In the genomic region with DNA sequence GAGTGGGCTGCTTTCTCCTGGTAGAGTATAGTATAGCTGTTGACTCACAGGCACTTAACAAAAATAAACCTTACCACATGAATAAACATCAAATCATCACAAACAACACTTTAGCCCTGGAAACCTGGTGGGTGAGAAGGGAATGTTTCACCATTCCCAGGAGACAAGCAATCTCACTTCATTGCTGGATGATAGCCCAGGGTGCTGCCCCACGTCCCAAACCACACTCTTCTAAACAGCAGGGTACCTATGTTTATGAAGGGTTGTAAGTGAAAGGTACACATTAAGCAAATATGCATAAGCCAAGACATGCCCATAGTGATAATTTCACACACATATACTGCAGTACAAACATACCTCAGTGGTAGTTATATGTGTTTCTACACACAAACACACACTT, we compare ENCODE assay signal across 19 cellular contexts.
DNase-seq lines count a peak whose midpoint lies in the region; ATAC-seq, FAIRE-seq and TF ChIP-seq lines count a peak whose summit lies in the region.
"Had no signal": no experiment of that assay in that cellular context is flagged by ENCODE, and none has a peak within 500 bp of the region (broad histone marks: within the 10 kb centered on the region; RNA-seq: fewer than 3 reads in every experiment).

No MANE protein-coding gene starts in this region.

- no peaks in the 10 kb centered on the region for H3K27me3 ChIP-seq in bronchial epithelial cell (ENCODE audit: control insufficient read depth, insufficient read depth, low read length)

- no peak for TF ChIP-seq CTCF in bronchial epithelial cell (IDR thresholded peaks at IDR 0.05; ENCODE audit: insufficient read depth, low read length, severe bottlenecking)

- ATAC-seq in sciatic nerve: no peak
- ATAC-seq: PC-3 had no signal

- intact Hi-C loops in sciatic nerve (cut with DNase I): no loop called here

- FAIRE-seq in bronchial epithelial cell (lab: Jason Lieb, UNC): peak; percentile 72
- FAIRE-seq: H1 had no signal

- no peaks in the 10 kb centered on the region for H3K36me3 ChIP-seq in bronchial epithelial cell (ENCODE audit: control insufficient read depth, insufficient read depth, low read length)

- DNase-seq in NCI-H2171 treated with DMSO at 0.1 percent for 48 hours (lab: John Stamatoyannopoulos, UW): peak; percentile 13
- no peak for DNase-seq in NCI-H2171 (lab: John Stamatoyannopoulos, UW)
- DNase-seq in M059J (ENCODE audit: low read depth): peak; percentile 42
- peak; percentile 89 for DNase-seq in bronchial epithelial cell (ENCODE audit: low read depth)
- DNase-seq in mesenteric fat pad (ENCODE audit: low spot score): no peak
- no peak for DNase-seq in sciatic nerve (ENCODE audit: low spot score)
- DNase-seq in NCI-H524 treated with DMSO at 0.1 percent for 48 hours (lab: John Stamatoyannopoulos, UW): no peak
- DNase-seq: DMS 273 treated with DMSO at 0.1 percent for 48 hours, GF-D8, NCI-H1694, NCI-H2081, NCI-H2227 treated with DMSO at 0.1 percent for 48 hours, NCI-H524, PC-3, RPMI8226, SHP77 treated with DMSO at 0.1 percent for 48 hours, T-helper 2 cell had no signal

- no peak overlapping the region for H3K4me3 ChIP-seq in bronchial epithelial cell (ENCODE audit: low read depth, low read length)
- H3K4me3 ChIP-seq: SK-N-MC had no signal

Comparison
In these comparisons a context has a peak if more than half of its experiments do, and no peak if none do; other contexts are left out.
1. DNase-seq: peak in NCI-H2171 treated with DMSO at 0.1 percent for 48 hours (single experiment), M059J (single experiment) and bronchial epithelial cell (single experiment); none in NCI-H2171 (single experiment), mesenteric fat pad (single experiment), sciatic nerve (single experiment) and NCI-H524 treated with DMSO at 0.1 percent for 48 hours (single experiment).